Comparison of ENCODE assay signal across 1 cellular context in the genomic region with DNA sequence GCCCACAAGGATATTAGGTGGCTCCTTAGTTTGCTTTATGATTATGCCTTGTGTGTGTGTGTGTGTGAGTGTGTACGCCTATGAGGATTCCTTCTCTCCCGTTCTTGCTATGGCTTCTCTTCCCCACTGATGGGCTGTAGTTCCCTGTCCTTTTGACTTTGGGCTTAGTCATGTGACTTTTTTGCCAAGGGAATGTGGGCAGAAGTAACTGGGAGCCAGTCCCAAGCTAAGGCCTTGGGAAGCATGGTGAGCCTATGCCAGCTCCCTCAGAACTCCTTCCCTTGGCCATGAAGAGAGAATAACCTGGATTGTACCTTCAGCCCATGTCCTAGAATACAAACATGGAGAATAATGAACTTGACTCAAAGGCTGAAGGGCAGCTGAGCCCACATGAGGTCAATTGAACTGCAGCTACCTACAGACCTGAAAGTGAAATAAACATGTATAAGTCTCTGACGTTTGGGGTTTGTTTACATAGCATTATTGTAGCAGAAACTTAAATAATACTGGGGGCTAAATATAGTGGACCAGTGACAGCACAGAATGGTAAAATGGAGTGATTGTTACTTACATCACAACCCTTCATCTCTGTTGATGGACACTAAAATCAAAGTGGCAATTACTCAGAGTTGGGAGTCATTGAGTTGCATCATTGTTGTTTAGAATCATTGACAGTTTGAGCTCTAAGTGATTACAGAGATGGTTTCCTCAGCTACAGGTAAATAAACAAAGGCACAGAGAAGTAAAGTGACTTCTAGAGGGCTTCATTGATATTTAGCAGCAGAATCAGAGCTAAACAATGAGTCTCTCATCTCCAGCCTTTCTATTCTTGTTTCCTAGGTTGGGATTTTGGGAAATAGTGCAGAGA.
A peak's percentile ranks its signal among the peaks of the same experiment; 100 is the strongest.
TF ChIP-seq lines count a peak whose summit lies in the region.

No MANE protein-coding gene starts in this region.

TF ChIP-seq in K562, 482 proteins besides CTCF, POLR2A, EP300 and RAD21 (continued from another document):
- TF ChIP-seq, protein P1, sequence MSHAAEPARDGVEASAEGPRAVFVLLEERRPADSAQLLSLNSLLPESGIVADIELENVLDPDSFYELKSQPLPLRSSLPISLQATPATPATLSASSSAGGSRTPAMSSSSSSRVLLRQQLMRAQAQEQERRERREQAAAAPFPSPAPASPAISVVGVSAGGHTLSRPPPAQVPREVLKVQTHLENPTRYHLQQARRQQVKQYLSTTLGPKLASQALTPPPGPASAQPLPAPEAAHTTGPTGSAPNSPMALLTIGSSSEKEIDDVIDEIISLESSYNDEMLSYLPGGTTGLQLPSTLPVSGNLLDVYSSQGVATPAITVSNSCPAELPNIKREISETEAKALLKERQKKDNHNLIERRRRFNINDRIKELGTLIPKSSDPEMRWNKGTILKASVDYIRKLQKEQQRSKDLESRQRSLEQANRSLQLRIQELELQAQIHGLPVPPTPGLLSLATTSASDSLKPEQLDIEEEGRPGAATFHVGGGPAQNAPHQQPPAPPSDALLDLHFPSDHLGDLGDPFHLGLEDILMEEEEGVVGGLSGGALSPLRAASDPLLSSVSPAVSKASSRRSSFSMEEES (CRISPR knock-in tag; IDR thresholded peaks at IDR 0.05) = peak; percentile 81
- TF ChIP-seq FOXJ2 (tag; IDR thresholded peaks at IDR 0.05) (peak; percentile 95), ZC3H4 (CRISPR knock-in tag; IDR thresholded peaks at IDR 0.05; ENCODE audit: borderline replicate concordance) (no peak), CEBPG (CRISPR knock-in tag; IDR thresholded peaks at IDR 0.05) (no peak), CEBPG (tag; conservative IDR thresholded peaks at IDR 0.05 in 1 of 2, IDR thresholded peaks at IDR 0.05 in 1 of 2) (peak; percentile 47 to 84; a peak in 3 of 4 replicates)
- TF ChIP-seq, protein P2, sequence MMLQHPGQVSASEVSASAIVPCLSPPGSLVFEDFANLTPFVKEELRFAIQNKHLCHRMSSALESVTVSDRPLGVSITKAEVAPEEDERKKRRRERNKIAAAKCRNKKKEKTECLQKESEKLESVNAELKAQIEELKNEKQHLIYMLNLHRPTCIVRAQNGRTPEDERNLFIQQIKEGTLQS (IDR thresholded peaks at IDR 0.05) = peak; percentile 46; the same call in 1 of the 2 replicates
- TF ChIP-seq, protein P2 (CRISPR knock-in tag; conservative IDR thresholded peaks at IDR 0.05) = no peak
